Comparison of ENCODE assay signal across 8 cellular contexts in genomic region chr14:94136575-94137331, GRCh38. TPM values are rescaled to one million over a fixed set of nuclear protein-coding genes. Genes with fewer than 3 reads are reported as not detected.
DNase-seq lines count a peak whose midpoint lies in the region; ATAC-seq and TF ChIP-seq lines count a peak whose summit lies in the region.

No MANE protein-coding gene starts in this region.

- no peak overlapping the region for H2BK12ac ChIP-seq in trophoblast cell (ENCODE audit: low read length)

- no peak overlapping the region for H3K4ac ChIP-seq in trophoblast cell (ENCODE audit: low read depth, low read length)

- H2BK5ac ChIP-seq in trophoblast cell (ENCODE audit: low read depth, low read length, poor library complexity): no peak overlapping the region

- no peak for TF ChIP-seq POLR2A in upper lobe of left lung (IDR thresholded peaks at IDR 0.05)

- H3K4me3 ChIP-seq in trophoblast cell (ENCODE audit: low read depth, low read length) (no peak overlapping the region), upper lobe of left lung (no peak overlapping the region)

- TF ChIP-seq CTCF in upper lobe of left lung (IDR thresholded peaks at IDR 0.05): peak; percentile 93 to 97 (median 96)

- DNase-seq in DMS53 treated with DMSO at 0.1 percent for 48 hours (lab: John Stamatoyannopoulos, UW; ENCODE audit: unreplicated experiment) (peak; percentile 71), M059J (ENCODE audit: low read depth) (peak; percentile 72), SK-MEL-5 (ENCODE audit: low read depth, low spot score) (peak; percentile 92), globus pallidus (ENCODE audit: low spot score) (peak; percentile 82), trophoblast cell (peak; percentile 77 to 96), upper lobe of left lung (peak; percentile 29 to 93)
- DNase-seq in activated gamma-delta T cell treated with anti-CD3 and anti-CD28 coated beads, Interleukin-2, amount 50 U/mL, for 16 hours (ENCODE audit: low read depth): peak; percentile 82

- no peak for TF ChIP-seq EP300 in upper lobe of left lung (IDR thresholded peaks at IDR 0.05)

- H4K8ac ChIP-seq in trophoblast cell (ENCODE audit: low read depth, low read length): no peak overlapping the region

- H4K12ac ChIP-seq in trophoblast cell (ENCODE audit: low read depth, low read length): no peak overlapping the region

- no peak overlapping the region for H3K18ac ChIP-seq in trophoblast cell (ENCODE audit: low read length)

- H2AFZ ChIP-seq in trophoblast cell (ENCODE audit: insufficient read depth, low read length, poor library complexity): no peak overlapping the region

- H2AK5ac ChIP-seq in trophoblast cell (ENCODE audit: low read length): no peak overlapping the region

- peak; percentile 81 for ATAC-seq in GM21529 (IDR thresholded peaks at IDR 0.05; ENCODE audit: unreplicated experiment)
- peak; percentile 87 to 96 for ATAC-seq in upper lobe of left lung (ENCODE audit: low FRiP score in 2 of 2)

- H3K9me3 ChIP-seq in trophoblast cell (ENCODE audit: insufficient read depth, low read depth, low read length) (peaks cover 1% of the 10 kb centered on the region), upper lobe of left lung (peaks cover 0 to 4% (median 0%) of the 10 kb centered on the region in 4 donors)

- no peak overlapping the region for H3K23ac ChIP-seq in trophoblast cell (ENCODE audit: low read length)

- H3K27ac ChIP-seq in trophoblast cell (ENCODE audit: low read depth, low read length) (no peak overlapping the region), upper lobe of left lung (no peak overlapping the region)

- H3K14ac ChIP-seq in trophoblast cell (ENCODE audit: low read length): no peak overlapping the region

- no peak overlapping the region for H4K91ac ChIP-seq in trophoblast cell (ENCODE audit: low read depth, low read length)

- no peaks in the 10 kb centered on the region for H3K4me1 ChIP-seq in trophoblast cell (ENCODE audit: control insufficient read depth in 1 of 2, insufficient read depth in 2 of 2, low read length in 2 of 2)
- peaks cover 0 to 14% (median 10%) of the 10 kb centered on the region in 4 donors for H3K4me1 ChIP-seq in upper lobe of left lung

- H3K36me3 ChIP-seq in trophoblast cell (ENCODE audit: control insufficient read depth in 1 of 2, insufficient read depth in 2 of 2, low read length in 2 of 2) (no peaks in the 10 kb centered on the region), upper lobe of left lung (no peaks in the 10 kb centered on the region)

- no peak overlapping the region for H3K4me2 ChIP-seq in trophoblast cell (ENCODE audit: low read length)

- H3K79me2 ChIP-seq in trophoblast cell (ENCODE audit: control insufficient read depth, insufficient read depth, low read length, poor library complexity): no peaks in the 10 kb centered on the region

- H3K9ac ChIP-seq in trophoblast cell (ENCODE audit: low read length): no peak overlapping the region

- in situ Hi-C loops in SK-MEL-5 (cut with HindIII; ENCODE audit: low pct_unique_long_range_greater_than_20kb, low sequenced_read_pairs): no loop called here

- no peaks in the 10 kb centered on the region for H3K27me3 ChIP-seq in trophoblast cell (ENCODE audit: insufficient read depth, low read length)
- H3K27me3 ChIP-seq in upper lobe of left lung: no peaks in the 10 kb centered on the region

- WGBS in trophoblast cell (ENCODE audit: extremely low coverage, insufficient coverage, insufficient read length): no CpG with 5 or more reads among the region's 18 CpGs
- WGBS in upper lobe of left lung, 2 donors: 28 to 39% methylated on average over 14 to 18 of the region's 18 CpGs

- H3K79me1 ChIP-seq in trophoblast cell (ENCODE audit: low read length): no peaks in the 10 kb centered on the region

- H2BK120ac ChIP-seq in trophoblast cell (ENCODE audit: insufficient read depth, low read length, poor library complexity): no peak overlapping the region

RNA-seq across cellular contexts. Expression of gene IFI27L2, which starts 7.3 kb away (rescaled TPM):
- total RNA-seq in M059J (2014; rRNA removed; shearing (Covaris generic)): 76.5 and 135 TPM in 2 replicates
- 51.7 and 64.5 TPM in 2 replicates for total RNA-seq in SK-MEL-5 (2014; rRNA removed; shearing (Covaris generic))
- 32.1 and 53.6 TPM in 2 replicates for polyA plus RNA-seq in SK-MEL-5 (2015; cell fraction: cytosol; rRNA removed)
- 10.1 and 10.5 TPM in 2 replicates for polyA plus RNA-seq in SK-MEL-5 (2015; cell fraction: nucleus; rRNA removed)
- 8.1 and 9.4 TPM in 2 replicates for polyA plus RNA-seq in trophoblast cell (2013)
- 100 to 1,000 TPM in 2 of 6 donors, 10 to 100 TPM in 4; 45.2 to 118 (median 70.8) TPM for total RNA-seq in upper lobe of left lung

RNA-seq across cellular contexts. Expression of gene IFI27, which starts 26.2 kb away (rescaled TPM):
- 1,115 and 1,511 TPM in 2 replicates for total RNA-seq in M059J (2014; rRNA removed; shearing (Covaris generic))
- not detected in 2 replicates for total RNA-seq in SK-MEL-5 (2014; rRNA removed; shearing (Covaris generic))
- polyA plus RNA-seq in SK-MEL-5 (2015; cell fraction: cytosol; rRNA removed): 1.1 TPM in 1 of 2 replicates, not detected in the other
- polyA plus RNA-seq in SK-MEL-5 (2015; cell fraction: nucleus; rRNA removed): 7.0 TPM in 1 of 2 replicates, not detected in the other
- 2.4 and 2.7 TPM in 2 replicates for polyA plus RNA-seq in trophoblast cell (2013)
- total RNA-seq in upper lobe of left lung: 100 to 1,000 TPM; 210 to 729 (median 328) TPM

RNA-seq across cellular contexts. Expression of gene PPP4R4, which starts 37.4 kb away (rescaled TPM):
- total RNA-seq in M059J (2014; rRNA removed; shearing (Covaris generic)): 0.15 and 0.99 TPM in 2 replicates
- 4.9 and 5.8 TPM in 2 replicates for total RNA-seq in SK-MEL-5 (2014; rRNA removed; shearing (Covaris generic))
- polyA plus RNA-seq in SK-MEL-5 (2015; cell fraction: cytosol; rRNA removed): 3.2 and 5.1 TPM in 2 replicates
- polyA plus RNA-seq in SK-MEL-5 (2015; cell fraction: nucleus; rRNA removed): 9.0 and 11.9 TPM in 2 replicates
- polyA plus RNA-seq in trophoblast cell (2013): 0.15 and 0.18 TPM in 2 replicates
- 10 to 100 TPM in 2 of 6 donors, 1 to 10 TPM in 4; 3.0 to 18.4 (median 6.3) TPM for total RNA-seq in upper lobe of left lung

RNA-seq across cellular contexts. Expression of gene IFI27L1, which starts 55.6 kb away (rescaled TPM):
- 18.7 and 19.3 TPM in 2 replicates for total RNA-seq in M059J (2014; rRNA removed; shearing (Covaris generic))
- 9.0 and 11.2 TPM in 2 replicates for total RNA-seq in SK-MEL-5 (2014; rRNA removed; shearing (Covaris generic))
- polyA plus RNA-seq in SK-MEL-5 (2015; cell fraction: cytosol; rRNA removed): 9.5 and 15.4 TPM in 2 replicates
- 8.6 and 30.4 TPM in 2 replicates for polyA plus RNA-seq in SK-MEL-5 (2015; cell fraction: nucleus; rRNA removed)
- 18.5 and 19.5 TPM in 2 replicates for polyA plus RNA-seq in trophoblast cell (2013)
- total RNA-seq in upper lobe of left lung: 10 to 100 TPM in 4 of 6 donors, 1 to 10 TPM in 2; 8.0 to 19.8 (median 15.2) TPM

RNA-seq across cellular contexts. Expression of gene DDX24, which starts 55.8 kb away (rescaled TPM):
- total RNA-seq in M059J (2014; rRNA removed; shearing (Covaris generic)): 98.8 and 137 TPM in 2 replicates
- total RNA-seq in SK-MEL-5 (2014; rRNA removed; shearing (Covaris generic)): 235 and 237 TPM in 2 replicates
- 168 and 212 TPM in 2 replicates for polyA plus RNA-seq in SK-MEL-5 (2015; cell fraction: cytosol; rRNA removed)
- 172 and 176 TPM in 2 replicates for polyA plus RNA-seq in SK-MEL-5 (2015; cell fraction: nucleus; rRNA removed)
- polyA plus RNA-seq in trophoblast cell (2013): 108 and 113 TPM in 2 replicates
- 100 to 1,000 TPM; 124 to 189 (median 154) TPM for total RNA-seq in upper lobe of left lung

Comparison
In these comparisons a context has a peak if more than half of its experiments do, and no peak if none do; other contexts are left out.
1. RNA of gene IFI27, which starts 26.2 kb away (total RNA-seq): 1,115 to 1,511 TPM in M059J and 210 to 729 TPM in upper lobe of left lung; not detected in SK-MEL-5; every median in the first group is over 100 times any median in the second.
2. Peak in every context shown above with its lines, with median percentiles within 50 percentile points of each other: DNase-seq.